In genomic region chr13:76934671-76935070, GRCh38 we compare ENCODE assay signal across 23 cellular contexts. TPM values are rescaled to one million over a fixed set of nuclear protein-coding genes. Genes with fewer than 3 reads are reported as not detected.
"Had no signal": no experiment of that assay in that cellular context is flagged by ENCODE, and none has a peak within 500 bp of the region (broad histone marks: within the 10 kb centered on the region; RNA-seq: fewer than 3 reads in every experiment).

No MANE protein-coding gene starts in this region.

- H3K27ac ChIP-seq: ascending aorta, esophagus squamous epithelium, foreskin keratinocyte, sigmoid colon, spleen, testis, upper lobe of left lung had no signal

- ATAC-seq: activated T-cell treated with anti-CD3 and anti-CD28 coated beads, Interleukin-2, amount 50 U/mL, for 72 hours; effector memory CD8-positive, alpha-beta T cell; foreskin keratinocyte; left cardiac atrium; natural killer cell treated with Interleukin-12 subunit alpha and Interleukin-12 subunit beta and Interleukin-15 and Interleukin-18, amount 100 ng/mL, for 72 hours; stimulated activated memory B cell treated with anti-CD40 and anti-IgM and Interleukin-4, amounts not matched to agents 10 μg/mL and 1 μg/mL and 100 μg/mL, for 72 hours had no signal

- H3K4me3 Mint-ChIP-seq: activated T-cell treated with anti-CD3 and anti-CD28 coated beads, Interleukin-2, amount 50 U/mL, for 72 hours; effector memory CD8-positive, alpha-beta T cell; mesothelial cell of epicardium; natural killer cell treated with Interleukin-12 subunit alpha and Interleukin-12 subunit beta and Interleukin-15 and Interleukin-18, amount 100 ng/mL, for 72 hours; stimulated activated memory B cell treated with anti-CD40 and anti-IgM and Interleukin-4, amounts not matched to agents 10 μg/mL and 1 μg/mL and 100 μg/mL, for 72 hours had no signal

- H3K36me3 Mint-ChIP-seq: mesothelial cell of epicardium; stimulated activated memory B cell treated with anti-CD40 and anti-IgM and Interleukin-4, amounts not matched to agents 10 μg/mL and 1 μg/mL and 100 μg/mL, for 72 hours had no signal

- H3K4me1 ChIP-seq: ascending aorta, foreskin keratinocyte, sigmoid colon, spleen, testis had no signal

- H3K36me3 ChIP-seq: ascending aorta, esophagus squamous epithelium, sigmoid colon, spleen, upper lobe of left lung had no signal

- H3K4me1 Mint-ChIP-seq: stimulated activated memory B cell treated with anti-CD40 and anti-IgM and Interleukin-4, amounts not matched to agents 10 μg/mL and 1 μg/mL and 100 μg/mL, for 72 hours had no signal

- H3K9me3 Mint-ChIP-seq: effector memory CD8-positive, alpha-beta T cell; natural killer cell treated with Interleukin-12 subunit alpha and Interleukin-12 subunit beta and Interleukin-15 and Interleukin-18, amount 100 ng/mL, for 72 hours had no signal

- H3K27ac Mint-ChIP-seq: activated T-cell treated with anti-CD3 and anti-CD28 coated beads, Interleukin-2, amount 50 U/mL, for 72 hours; effector memory CD8-positive, alpha-beta T cell; mesothelial cell of epicardium; natural killer cell treated with Interleukin-12 subunit alpha and Interleukin-12 subunit beta and Interleukin-15 and Interleukin-18, amount 100 ng/mL, for 72 hours; stimulated activated memory B cell treated with anti-CD40 and anti-IgM and Interleukin-4, amounts not matched to agents 10 μg/mL and 1 μg/mL and 100 μg/mL, for 72 hours had no signal

- H3K9me3 ChIP-seq: testis had no signal

- H3K4me3 ChIP-seq: ascending aorta, esophagus squamous epithelium, lung, sigmoid colon, spleen, testis, upper lobe of left lung had no signal

- DNase-seq: activated CD4-positive, alpha-beta T cell treated with anti-CD3 and anti-CD28 coated beads, Interleukin-2, amount 50 U/mL, for 4 hours; activated effector memory CD4-positive, alpha-beta T cell treated with anti-CD3 and anti-CD28 coated beads, Interleukin-2, amount 50 U/mL, for 16 hours; activated naive CD4-positive, alpha-beta T cell treated with anti-CD3 and anti-CD28 coated beads, Interleukin-2, amount 50 U/mL, for 16 hours; activated T-cell treated with anti-CD3 and anti-CD28 coated beads, Interleukin-2, amount 50 U/mL, for 72 hours; dermis blood vessel endothelial cell; effector memory CD8-positive, alpha-beta T cell; esophagus squamous epithelium; foreskin keratinocyte; glutamatergic neuron; hippocampal formation; left cardiac atrium; nucleus accumbens; sigmoid colon; spleen; stimulated activated CD4-positive, alpha-beta T cell treated with anti-CD3 and anti-CD28 coated beads, Interleukin-4, amount 100 ng/mL, for 4 hours; testis; upper lobe of left lung had no signal

- H3K27me3 ChIP-seq: ascending aorta, esophagus squamous epithelium, foreskin keratinocyte, sigmoid colon, spleen, testis, upper lobe of left lung had no signal

RNA-seq across cellular contexts. Expression of gene ACOD1, which starts 13.6 kb away (rescaled TPM):
- total RNA-seq: activated CD8-positive, alpha-beta memory T cell treated with anti-CD3 and anti-CD28 coated beads for 36 hours; activated T-cell treated with anti-CD3 and anti-CD28 coated beads, Interleukin-2, amount 50 U/mL, for 72 hours; ascending aorta; dermis blood vessel endothelial cell; esophagus squamous epithelium; foreskin keratinocyte; left cardiac atrium; lung; mesothelial cell of epicardium; natural killer cell treated with Interleukin-12 subunit alpha and Interleukin-12 subunit beta and Interleukin-15 and Interleukin-18, amount 100 ng/mL, for 72 hours; sigmoid colon; upper lobe of left lung had no signal
- polyA plus RNA-seq: foreskin keratinocyte had no signal
